ENCODE assay signal across 12 cellular contexts in genomic region chr10:132417957-132418441, GRCh38. TPM values are rescaled to one million over a fixed set of nuclear protein-coding genes. Genes with fewer than 3 reads are reported as not detected.
DNase-seq lines count a peak whose midpoint lies in the region; ATAC-seq lines count a peak whose summit lies in the region.
"Had no signal": no experiment of that assay in that cellular context is flagged by ENCODE, and none has a peak within 500 bp of the region (broad histone marks: within the 10 kb centered on the region; RNA-seq: fewer than 3 reads in every experiment).

No MANE protein-coding gene starts in this region.

- H3K4me1 Mint-ChIP-seq in activated T-helper 17 cell treated with anti-CD3 and anti-CD28 coated beads, Interleukin-2, amount 50 U/mL, for 72 hours = peaks cover 7% of the 10 kb centered on the region

- peak overlapping the region; percentile 82 for H2BK5ac ChIP-seq in neuronal stem cell (ENCODE audit: low read length)

- H2BK12ac ChIP-seq in neuronal stem cell (ENCODE audit: low read length) = no peak overlapping the region

- H3K79me1 ChIP-seq in neuronal stem cell (ENCODE audit: low read depth, low read length) = peaks cover 2% of the 10 kb centered on the region

- peak; percentile 29 for DNase-seq in NCI-H69 (lab: John Stamatoyannopoulos, UW)
- DNase-seq in epidermal melanocyte (ENCODE audit: insufficient read length, low spot score) = peak; percentile 58
- no peak for DNase-seq in neuronal stem cell (ENCODE audit: low spot score)
- DNase-seq in GM19238 (ENCODE audit: insufficient read length, low spot score) = no peak
- no peak for DNase-seq in NCI-H1694 (lab: John Stamatoyannopoulos, UW)
- DNase-seq in GM19240 (ENCODE audit: insufficient read length, low spot score) = no peak
- DNase-seq: CD8-positive, alpha-beta T cell; NCI-H187 treated with DMSO at 0.1 percent for 48 hours had no signal

- H3K18ac ChIP-seq in neuronal stem cell (ENCODE audit: low read length) = peak overlapping the region; percentile 70

- no peak overlapping the region for H3K14ac ChIP-seq in neuronal stem cell (ENCODE audit: low read length)

- no peak overlapping the region for H4K8ac ChIP-seq in neuronal stem cell (ENCODE audit: low read depth, low read length)

- no peak overlapping the region for H4K91ac ChIP-seq in neuronal stem cell (ENCODE audit: low read depth, low read length, poor library complexity)

- H3K4me1 ChIP-seq in BLaER1 (peaks cover 98% of the 10 kb centered on the region), neuronal stem cell (ENCODE audit: control insufficient read depth in 2 of 2, insufficient read depth in 1 of 2, low read depth in 1 of 2, low read length in 2 of 2) (peaks cover 13 to 40% of the 10 kb centered on the region in 2 donors)

- no peaks in the 10 kb centered on the region for H3K36me3 ChIP-seq in BLaER1
- H3K36me3 ChIP-seq in neuronal stem cell (replicated peaks in 1 of 2; ENCODE audit: control insufficient read depth in 2 of 2, insufficient read depth in 2 of 2, low read length in 2 of 2) = peaks cover 2 to 4% of the 10 kb centered on the region in 2 donors

- peak overlapping the region; percentile 86 for H2AK5ac ChIP-seq in neuronal stem cell (ENCODE audit: low read depth, low read length)

- no CpG with 5 or more reads among the region's 20 CpGs for WGBS in neuronal stem cell (ENCODE audit: extremely low coverage in 2 of 2, insufficient read length in 2 of 2, insufficient replicate concordance in 1 of 2), 2 donors

- no peak for ATAC-seq in activated T-helper 17 cell treated with anti-CD3 and anti-CD28 coated beads, Interleukin-2, amount 50 U/mL, for 72 hours (replicated peaks)
- ATAC-seq: CD8-positive, alpha-beta T cell had no signal

- H2BK120ac ChIP-seq in neuronal stem cell (ENCODE audit: low read depth, low read length) = no peak overlapping the region

- no peaks in the 10 kb centered on the region for H3K9me3 Mint-ChIP-seq in activated T-helper 17 cell treated with anti-CD3 and anti-CD28 coated beads, Interleukin-2, amount 50 U/mL, for 72 hours
- H3K9me3 Mint-ChIP-seq: CD8-positive, alpha-beta T cell had no signal

- H3K4me3 ChIP-seq in BLaER1 = no peak overlapping the region
- no peak overlapping the region for H3K4me3 ChIP-seq in neuronal stem cell (ENCODE audit: low read length in 2 of 2)
- H3K4me3 ChIP-seq: GM23248, heart right ventricle had no signal

- H3K27ac ChIP-seq in BLaER1 = peak overlapping the region; percentile 74
- H3K27ac ChIP-seq in neuronal stem cell (replicated peaks; ENCODE audit: low read length) = no peak overlapping the region
- H3K27ac ChIP-seq: GM23248 had no signal

- H3K27ac Mint-ChIP-seq in activated T-helper 17 cell treated with anti-CD3 and anti-CD28 coated beads, Interleukin-2, amount 50 U/mL, for 72 hours = no peak overlapping the region
- H3K27ac Mint-ChIP-seq: CD8-positive, alpha-beta T cell had no signal

- no peak overlapping the region for H3K4me3 Mint-ChIP-seq in activated T-helper 17 cell treated with anti-CD3 and anti-CD28 coated beads, Interleukin-2, amount 50 U/mL, for 72 hours
- H3K4me3 Mint-ChIP-seq: CD8-positive, alpha-beta T cell had no signal

- H2BK15ac ChIP-seq in neuronal stem cell (ENCODE audit: low read length) = peak overlapping the region; percentile 33

- no peaks in the 10 kb centered on the region for H3K9me3 ChIP-seq in BLaER1
- peaks cover 0 to 3% of the 10 kb centered on the region in 2 donors for H3K9me3 ChIP-seq in neuronal stem cell (replicated peaks in 1 of 2; ENCODE audit: control insufficient read depth in 2 of 2, insufficient read depth in 1 of 2, low read depth in 1 of 2, low read length in 2 of 2)
- H3K9me3 ChIP-seq: heart right ventricle had no signal

- H3K4me2 ChIP-seq in BLaER1 (peak overlapping the region; percentile 87), neuronal stem cell (ENCODE audit: insufficient read depth, low read length, poor library complexity, severe bottlenecking) (no peak overlapping the region)

- H3K23ac ChIP-seq in neuronal stem cell (ENCODE audit: low read depth, low read length, poor library complexity) = no peak overlapping the region

- H2AFZ ChIP-seq in neuronal stem cell (ENCODE audit: low read length) = no peak overlapping the region
- H2AFZ ChIP-seq: GM23248 had no signal

- H4K20me1 ChIP-seq in BLaER1 = peaks cover 31% of the 10 kb centered on the region

- H3K27me3 Mint-ChIP-seq in activated T-helper 17 cell treated with anti-CD3 and anti-CD28 coated beads, Interleukin-2, amount 50 U/mL, for 72 hours = no peaks in the 10 kb centered on the region

- H3K9ac ChIP-seq in BLaER1 = peak overlapping the region; percentile 36
- no peak overlapping the region for H3K9ac ChIP-seq in neuronal stem cell (ENCODE audit: low read depth, low read length, poor library complexity)
- H3K9ac ChIP-seq: GM23248 had no signal

- H3K4ac ChIP-seq in neuronal stem cell (ENCODE audit: low read length) = no peak overlapping the region

- no peaks in the 10 kb centered on the region for H3K27me3 ChIP-seq in BLaER1
- H3K27me3 ChIP-seq in neuronal stem cell (ENCODE audit: control insufficient read depth in 3 of 3, insufficient read depth in 3 of 3, low read depth in 1 of 3, low read length in 3 of 3) = peaks cover 0 to 2% (median 0%) of the 10 kb centered on the region in 3 experiments
- H3K27me3 ChIP-seq: heart right ventricle had no signal

- no peaks in the 10 kb centered on the region for H3K36me3 Mint-ChIP-seq in activated T-helper 17 cell treated with anti-CD3 and anti-CD28 coated beads, Interleukin-2, amount 50 U/mL, for 72 hours (ENCODE audit: low read depth)

RNA-seq across cellular contexts. Expression of gene PWWP2B, which starts 21.0 kb away (rescaled TPM):
- 2.1 TPM for polyA plus RNA-seq in neuronal stem cell (2013, experiment 1 of 2)
- 2.0 TPM for polyA plus RNA-seq in neuronal stem cell (2013, experiment 2 of 2)
- 1 to 10 TPM; 1.5 to 3.1 TPM for total RNA-seq in activated T-helper 17 cell treated with anti-CD3 and anti-CD28 coated beads, Interleukin-2, amount 50 U/mL, for 72 hours

Comparison
In these comparisons a context has a peak if more than half of its experiments do, and no peak if none do; other contexts are left out.
1. DNase-seq: peak in NCI-H69 (single experiment) and epidermal melanocyte (single experiment); none in neuronal stem cell (single experiment), GM19238 (single experiment), NCI-H1694 (single experiment) and GM19240 (single experiment).